9 cellular contexts compared by ENCODE assay signal in the genomic region with DNA sequence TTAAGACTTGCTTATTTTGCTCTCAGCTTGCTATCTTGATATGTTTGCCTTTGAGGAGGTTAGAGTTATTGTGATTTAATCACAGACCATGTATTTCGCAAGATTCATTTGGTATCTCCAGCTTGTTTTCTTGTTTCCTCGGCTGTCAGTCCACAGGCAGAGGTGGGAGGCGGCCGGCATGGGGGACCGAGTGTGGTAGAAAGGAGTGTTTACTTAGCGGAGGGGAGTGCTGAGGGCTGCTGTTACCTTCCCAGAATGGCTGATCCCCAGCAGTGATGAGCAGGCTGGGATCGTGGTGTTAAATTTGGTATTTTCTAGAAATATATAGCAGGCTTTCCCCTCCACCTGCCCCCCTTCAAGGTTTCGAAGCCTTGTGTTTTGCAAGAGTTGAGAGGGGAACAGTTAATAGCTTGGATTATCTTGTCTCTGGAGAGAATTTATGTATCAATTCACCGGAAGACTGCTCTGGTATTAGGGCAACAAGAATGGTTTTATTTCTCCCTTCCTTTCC.
A peak's percentile ranks its signal among the peaks of the same experiment; 100 is the strongest.
DNase-seq lines count a peak whose midpoint lies in the region; ATAC-seq and TF ChIP-seq lines count a peak whose summit lies in the region.
"Had no signal": no experiment of that assay in that cellular context is flagged by ENCODE, and none has a peak within 500 bp of the region (broad histone marks: within the 10 kb centered on the region; RNA-seq: fewer than 3 reads in every experiment).

No MANE protein-coding gene starts in this region.

- no peak for TF ChIP-seq EP300 in gastroesophageal sphincter (IDR thresholded peaks at IDR 0.05)

- no peaks in the 10 kb centered on the region for H3K27me3 ChIP-seq in gastroesophageal sphincter

- peak overlapping the region in 3 of 4 donors; percentile 63 to 65 (median 64) for H3K27ac ChIP-seq in gastroesophageal sphincter
- H3K27ac ChIP-seq in skin epidermis = peak overlapping the region in 14 of 21 experiments; percentile 4 to 77 (median 42)

- H3K4me1 Mint-ChIP-seq in activated CD4-positive, alpha-beta T cell treated with anti-CD3 and anti-CD28 coated beads, Interleukin-2, amount 10 ng/mL, durations not matched to agents 24 days and 14 days = peaks cover 9% of the 10 kb centered on the region

- H3K27ac Mint-ChIP-seq in activated CD4-positive, alpha-beta T cell treated with anti-CD3 and anti-CD28 coated beads, Interleukin-2, amount 10 ng/mL, durations not matched to agents 24 days and 14 days = no peak overlapping the region
- H3K27ac Mint-ChIP-seq: stimulated activated naive B cell treated with anti-CD40 and anti-IgM and Interleukin-4, amounts not matched to agents 10 μg/mL and 1 μg/mL and 100 μg/mL, for 72 hours had no signal

- TF ChIP-seq CTCF in gastroesophageal sphincter (IDR thresholded peaks at IDR 0.05) = no peak

- H3K27me3 Mint-ChIP-seq in activated CD4-positive, alpha-beta T cell treated with anti-CD3 and anti-CD28 coated beads, Interleukin-2, amount 10 ng/mL, durations not matched to agents 24 days and 14 days = no peaks in the 10 kb centered on the region

- no peaks in the 10 kb centered on the region for H3K36me3 ChIP-seq in gastroesophageal sphincter

- DNase-seq in HuH-7.5 (ENCODE audit: low spot score) (peak; percentile 44), SHP77 (lab: John Stamatoyannopoulos, UW) (peak; percentile 39 to 61), activated gamma-delta T cell treated with Interleukin-2 at 50 U/mL for 16 hours (no peak), DMS79 (lab: John Stamatoyannopoulos, UW) (no peak)
- DNase-seq in activated CD4-positive, alpha-beta T cell treated with anti-CD3 and anti-CD28 coated beads for 1 hour = no peak
- DNase-seq in activated CD4-positive, alpha-beta T cell treated with anti-CD3 and anti-CD28 coated beads, Interleukin-2, amount 10 ng/mL, durations not matched to agents 24 days and 14 days = no peak
- DNase-seq: stimulated activated naive B cell treated with anti-CD40 and anti-IgM and Interleukin-4, amounts not matched to agents 10 μg/mL and 1 μg/mL and 100 μg/mL, for 72 hours had no signal

- H3K9me3 ChIP-seq in gastroesophageal sphincter = no peaks in the 10 kb centered on the region

- H3K4me3 ChIP-seq in gastroesophageal sphincter (no peak overlapping the region), skin epidermis (no peak overlapping the region)

- H3K4me3 Mint-ChIP-seq in activated CD4-positive, alpha-beta T cell treated with anti-CD3 and anti-CD28 coated beads, Interleukin-2, amount 10 ng/mL, durations not matched to agents 24 days and 14 days = no peak overlapping the region
- H3K4me3 Mint-ChIP-seq: stimulated activated naive B cell treated with anti-CD40 and anti-IgM and Interleukin-4, amounts not matched to agents 10 μg/mL and 1 μg/mL and 100 μg/mL, for 72 hours had no signal

- ATAC-seq in gastroesophageal sphincter = no peak
- ATAC-seq: stimulated activated naive B cell treated with anti-CD40 and anti-IgM and Interleukin-4, amounts not matched to agents 10 μg/mL and 1 μg/mL and 100 μg/mL, for 72 hours had no signal

- WGBS in gastroesophageal sphincter (ENCODE audit: low coverage in 1 of 2), 2 donors = 36 to 57% methylated on average over 4 to 9 of the region's 9 CpGs

- no peaks in the 10 kb centered on the region for H3K36me3 Mint-ChIP-seq in activated CD4-positive, alpha-beta T cell treated with anti-CD3 and anti-CD28 coated beads, Interleukin-2, amount 10 ng/mL, durations not matched to agents 24 days and 14 days (ENCODE audit: low read depth)
- H3K36me3 Mint-ChIP-seq: stimulated activated naive B cell treated with anti-CD40 and anti-IgM and Interleukin-4, amounts not matched to agents 10 μg/mL and 1 μg/mL and 100 μg/mL, for 72 hours had no signal

- no peaks in the 10 kb centered on the region for H3K9me3 Mint-ChIP-seq in activated CD4-positive, alpha-beta T cell treated with anti-CD3 and anti-CD28 coated beads, Interleukin-2, amount 10 ng/mL, durations not matched to agents 24 days and 14 days
- H3K9me3 Mint-ChIP-seq: stimulated activated naive B cell treated with anti-CD40 and anti-IgM and Interleukin-4, amounts not matched to agents 10 μg/mL and 1 μg/mL and 100 μg/mL, for 72 hours had no signal

- intact Hi-C loops in activated CD4-positive, alpha-beta T cell treated with anti-CD3 and anti-CD28 coated beads, Interleukin-2, amount 10 ng/mL, durations not matched to agents 24 days and 14 days (cut with micrococcal nuclease) = no loop called here

- peaks cover 6 to 45% (median 33%) of the 10 kb centered on the region in 3 donors for H3K4me1 ChIP-seq in gastroesophageal sphincter

- TF ChIP-seq POLR2A in gastroesophageal sphincter (IDR thresholded peaks at IDR 0.05) = no peak

Comparison
In these comparisons a context has a peak if more than half of its experiments do, and no peak if none do; other contexts are left out.
1. DNase-seq: peak in HuH-7.5 (single experiment) and SHP77 (2 of 2); none in activated gamma-delta T cell treated with Interleukin-2 at 50 U/mL for 16 hours (single experiment), activated CD4-positive, alpha-beta T cell treated with anti-CD3 and anti-CD28 coated beads for 1 hour (single experiment), DMS79 (single experiment) and activated CD4-positive, alpha-beta T cell treated with anti-CD3 and anti-CD28 coated beads, Interleukin-2, amount 10 ng/mL, durations not matched to agents 24 days and 14 days (single experiment).